8 cellular contexts compared by ENCODE assay signal in the genomic region with DNA sequence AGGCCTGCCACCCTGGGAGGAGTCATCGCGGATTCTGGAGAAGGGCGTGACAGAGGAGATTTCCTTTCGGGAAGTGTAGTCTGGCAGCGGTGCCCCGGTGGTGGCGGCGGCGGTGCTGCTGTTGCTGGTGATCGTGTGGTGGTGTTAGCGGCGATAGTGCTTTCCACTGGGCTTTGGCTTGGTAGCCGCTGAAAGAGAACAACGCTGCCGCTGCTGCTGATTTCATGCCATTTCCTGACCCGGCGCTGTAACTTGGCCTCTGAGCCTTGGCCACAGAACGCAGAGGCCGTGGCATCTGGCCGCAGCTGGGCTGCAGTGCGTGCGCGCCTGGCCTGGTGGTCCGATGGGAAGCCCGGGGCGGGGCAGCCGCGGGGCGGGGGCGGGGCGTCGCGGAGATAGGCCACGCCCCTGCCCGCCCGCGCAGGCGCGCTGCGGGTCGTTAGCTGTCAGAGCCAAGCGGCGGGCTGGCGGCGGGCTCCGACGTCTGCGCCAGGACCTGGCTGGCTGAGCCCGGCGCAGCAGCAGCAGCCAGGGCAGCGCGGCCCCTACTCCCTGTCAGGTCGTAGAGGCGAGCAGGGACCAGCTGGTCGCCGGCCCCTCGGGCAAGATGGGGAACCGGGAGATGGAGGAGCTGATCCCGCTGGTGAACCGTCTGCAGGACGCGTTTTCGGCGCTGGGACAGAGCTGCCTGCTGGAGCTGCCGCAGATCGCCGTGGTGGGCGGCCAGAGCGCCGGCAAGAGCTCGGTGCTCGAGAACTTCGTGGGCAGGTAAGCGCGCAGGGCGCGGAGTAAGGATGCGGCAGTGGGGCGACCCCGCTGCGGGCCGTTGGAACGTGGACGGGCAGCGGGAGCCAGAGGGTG. TPM values are rescaled to one million over a fixed set of nuclear protein-coding genes. Genes with fewer than 3 reads are reported as not detected.
DNase-seq lines count a peak whose midpoint lies in the region; ATAC-seq and TF ChIP-seq lines count a peak whose summit lies in the region.

A gene (plus strand): TSS at position 449 of the 861 bp plus-strand sequence. CDS start 159 bp downstream, at position 608.

- whole genome bisulfite sequencing in trophoblast cell (ENCODE audit: extremely low coverage, insufficient coverage, insufficient read length): no CpG with 5 or more reads among the region's 85 CpGs
- 3 to 18% methylated on average over 8 to 30 of the region's 85 CpGs for WGBS in thyroid gland, 2 donors

- no peaks in the 10 kb centered on the region for H3K79me2 ChIP-seq in trophoblast cell (ENCODE audit: control insufficient read depth, insufficient read depth, low read length, poor library complexity)

- no peak within 1 kb of the TSS for H2BK120ac ChIP-seq in trophoblast cell (ENCODE audit: insufficient read depth, low read length, poor library complexity)

- peak in 1 of 2 donors; percentile 76 for TF ChIP-seq POLR2A in thyroid gland (IDR thresholded peaks at IDR 0.05)

- H3K4ac ChIP-seq in trophoblast cell (ENCODE audit: low read depth, low read length): no peak within 1 kb of the TSS

- peak within 1 kb of the TSS; percentile 66 for H2AFZ ChIP-seq in trophoblast cell (ENCODE audit: insufficient read depth, low read length, poor library complexity)

- peak within 1 kb of the TSS; percentile 99 for H3K4me2 ChIP-seq in trophoblast cell (ENCODE audit: low read length)

- H3K9ac ChIP-seq in adipocyte (ENCODE audit: low read length) (peak within 1 kb of the TSS; percentile 78), trophoblast cell (ENCODE audit: low read length) (no peak within 1 kb of the TSS)

- H3K27me3 ChIP-seq in adipocyte (replicated peaks; ENCODE audit: control insufficient read depth, insufficient read depth, low read length) (peaks cover 3% of the 10 kb centered on the region), trophoblast cell (ENCODE audit: insufficient read depth, low read length) (peaks cover 8% of the 10 kb centered on the region), thyroid gland (no peaks in the 10 kb centered on the region)

- TF ChIP-seq CTCF in LNCaP clone FGC (IDR thresholded peaks at IDR 0.05; ENCODE audit: control insufficient read depth, extremely low read depth, insufficient read depth): no peak
- TF ChIP-seq CTCF in thyroid gland (IDR thresholded peaks at IDR 0.05): no peak

- H3K9me3 ChIP-seq in adipocyte (ENCODE audit: control insufficient read depth, low read length) (no peaks in the 10 kb centered on the region), trophoblast cell (ENCODE audit: insufficient read depth, low read depth, low read length) (peaks cover 6% of the 10 kb centered on the region), thyroid gland (no peaks in the 10 kb centered on the region)

- H3K4me1 ChIP-seq in adipocyte (ENCODE audit: control insufficient read depth, insufficient read depth, low read length) (peaks cover 4% of the 10 kb centered on the region), trophoblast cell (ENCODE audit: control insufficient read depth in 1 of 2, insufficient read depth in 2 of 2, low read length in 2 of 2) (peaks cover 4 to 13% of the 10 kb centered on the region in 2 experiments), thyroid gland (peaks cover 0 to 4% of the 10 kb centered on the region in 2 donors)

- H2BK5ac ChIP-seq in trophoblast cell (ENCODE audit: low read depth, low read length, poor library complexity): no peak within 1 kb of the TSS

- no peak within 1 kb of the TSS for H3K27ac ChIP-seq in trophoblast cell (ENCODE audit: low read depth, low read length)
- peak within 1 kb of the TSS; percentile 36 to 66 (median 43) for H3K27ac ChIP-seq in thyroid gland

- H2BK12ac ChIP-seq in trophoblast cell (ENCODE audit: low read length): no peak within 1 kb of the TSS

- peak within 1 kb of the TSS; percentile 40 for H4K8ac ChIP-seq in trophoblast cell (ENCODE audit: low read depth, low read length)

- peak; percentile 89 for ATAC-seq in GM21825 (IDR thresholded peaks at IDR 0.05; ENCODE audit: unreplicated experiment)

- DNase-seq in DMS79 (lab: John Stamatoyannopoulos, UW) (peak; percentile 31), LNCaP clone FGC (ENCODE audit: low read depth) (no peak), SKM-1 (lab: John Stamatoyannopoulos, UW; ENCODE audit: unreplicated experiment) (peak; percentile 60), adipocyte (ENCODE audit: low read depth) (peak; percentile 92), cardiac septum (ENCODE audit: low spot score) (peak; percentile 90), trophoblast cell (peak; percentile 33 to 65), thyroid gland (peak; percentile 77)

- H3K4me3 ChIP-seq in LNCaP clone FGC (ENCODE audit: low read depth, low read length) (peak within 1 kb of the TSS; percentile 53), adipocyte (ENCODE audit: low read length) (peak within 1 kb of the TSS; percentile 93), trophoblast cell (ENCODE audit: low read depth, low read length) (peak within 1 kb of the TSS; percentile 73), thyroid gland (replicated peaks in 1 of 3) (peak within 1 kb of the TSS; percentile 50 to 85 (median 59))

- H4K91ac ChIP-seq in trophoblast cell (ENCODE audit: low read depth, low read length): no peak within 1 kb of the TSS

- no peak within 1 kb of the TSS for H3K23ac ChIP-seq in trophoblast cell (ENCODE audit: low read length)

- H3K79me1 ChIP-seq in trophoblast cell (ENCODE audit: low read length): no peaks in the 10 kb centered on the region

- no peak within 1 kb of the TSS for H3K18ac ChIP-seq in trophoblast cell (ENCODE audit: low read length)

- H4K12ac ChIP-seq in trophoblast cell (ENCODE audit: low read depth, low read length): peak within 1 kb of the TSS; percentile 12

- intact Hi-C loops in cardiac septum (cut with DNase I): no loop called here
- intact Hi-C loops in thyroid gland (cut with DNase I): no loop called here

- no peaks in the 10 kb centered on the region for H3K36me3 ChIP-seq in adipocyte (ENCODE audit: control insufficient read depth, insufficient read depth, low read length, severe bottlenecking)
- H3K36me3 ChIP-seq in trophoblast cell (ENCODE audit: control insufficient read depth in 1 of 2, insufficient read depth in 2 of 2, low read length in 2 of 2): no peaks in the 10 kb centered on the region
- H3K36me3 ChIP-seq in thyroid gland: no peaks in the 10 kb centered on the region

- no peak within 1 kb of the TSS for H2AK5ac ChIP-seq in trophoblast cell (ENCODE audit: low read length)

- H3K14ac ChIP-seq in trophoblast cell (ENCODE audit: low read length): no peak within 1 kb of the TSS

RNA-seq across cellular contexts. Expression of the gene that starts here (rescaled TPM):
- total RNA-seq in cardiac septum (2.4 TPM), thyroid gland (10 to 100 TPM in 2 of 4 donors, 1 to 10 TPM in 2; 9.0 to 13.6 (median 10.8) TPM)
- 0.44 and 0.53 TPM in 2 replicates for polyA plus RNA-seq in trophoblast cell (2013)
